18 cellular contexts compared by ENCODE assay signal in genomic region chr11:77379253-77379652, GRCh38.
DNase-seq lines count a peak whose midpoint lies in the region; ATAC-seq and TF ChIP-seq lines count a peak whose summit lies in the region.
"Had no signal": no experiment of that assay in that cellular context is flagged by ENCODE, and none has a peak within 500 bp of the region (broad histone marks: within the 10 kb centered on the region; RNA-seq: fewer than 3 reads in every experiment).

No MANE protein-coding gene starts in this region.

- no peak overlapping the region for H3K4me3 Mint-ChIP-seq in nephron progenitor cell
- H3K4me3 Mint-ChIP-seq: activated naive CD8-positive, alpha-beta T cell; effector memory CD8-positive, alpha-beta T cell; T-helper 17 cell had no signal

- peak; percentile 64 for ATAC-seq in SK-N-SH treated with all-trans-retinoic acid at 6 μM for 48 hours
- no peak for ATAC-seq in HG02938 (IDR thresholded peaks at IDR 0.05; ENCODE audit: unreplicated experiment)
- ATAC-seq: effector memory CD8-positive, alpha-beta T cell; K562; T-helper 17 cell had no signal

- H3K27ac Mint-ChIP-seq in nephron progenitor cell = peak overlapping the region; percentile 8
- H3K27ac Mint-ChIP-seq: activated naive CD8-positive, alpha-beta T cell had no signal

- H3K4me1 Mint-ChIP-seq in nephron progenitor cell = peaks cover 15% of the 10 kb centered on the region
- H3K4me1 Mint-ChIP-seq: T-helper 17 cell had no signal

- peak; percentile 31 for DNase-seq in HCEC 1CT
- DNase-seq in dermis blood vessel endothelial cell = peak; percentile 2
- no peak for DNase-seq in nephron progenitor cell
- no peak for DNase-seq in SK-N-DZ (ENCODE audit: low spot score)
- no peak for DNase-seq in activated gamma-delta T cell (lab: John Stamatoyannopoulos, UW)
- no peak for DNase-seq in SIG-M5 treated with dmso at 0.1 percent for 504 hours (lab: John Stamatoyannopoulos, UW; ENCODE audit: unreplicated experiment)
- DNase-seq: effector memory CD8-positive, alpha-beta T cell; esophagus squamous epithelium; NCI-H146; NCI-H524; NK-92 treated with Interleukin-12 subunit alpha and Interleukin-12 subunit beta, amount 100 ng/mL, for 24 hours; SIG-M5; T-helper 17 cell; transverse colon had no signal

- no peaks in the 10 kb centered on the region for H3K9me3 Mint-ChIP-seq in nephron progenitor cell
- H3K9me3 Mint-ChIP-seq: effector memory CD8-positive, alpha-beta T cell had no signal

- no peak for TF ChIP-seq CTCF in nephron progenitor cell (IDR thresholded peaks at IDR 0.05)

- H3K27me3 Mint-ChIP-seq in nephron progenitor cell (ENCODE audit: low read depth, poor library complexity) = no peaks in the 10 kb centered on the region
- H3K27me3 Mint-ChIP-seq: activated naive CD8-positive, alpha-beta T cell; effector memory CD8-positive, alpha-beta T cell; T-helper 17 cell had no signal

- H3K36me3 Mint-ChIP-seq in nephron progenitor cell (ENCODE audit: low read depth) = peaks cover 38% of the 10 kb centered on the region

TF ChIP-seq in SK-N-SH treated with all-trans-retinoic acid at 6 μM for 48 hours, 23 proteins besides CTCF, POLR2A, EP300 and RAD21:
- TF ChIP-seq, protein P1, sequence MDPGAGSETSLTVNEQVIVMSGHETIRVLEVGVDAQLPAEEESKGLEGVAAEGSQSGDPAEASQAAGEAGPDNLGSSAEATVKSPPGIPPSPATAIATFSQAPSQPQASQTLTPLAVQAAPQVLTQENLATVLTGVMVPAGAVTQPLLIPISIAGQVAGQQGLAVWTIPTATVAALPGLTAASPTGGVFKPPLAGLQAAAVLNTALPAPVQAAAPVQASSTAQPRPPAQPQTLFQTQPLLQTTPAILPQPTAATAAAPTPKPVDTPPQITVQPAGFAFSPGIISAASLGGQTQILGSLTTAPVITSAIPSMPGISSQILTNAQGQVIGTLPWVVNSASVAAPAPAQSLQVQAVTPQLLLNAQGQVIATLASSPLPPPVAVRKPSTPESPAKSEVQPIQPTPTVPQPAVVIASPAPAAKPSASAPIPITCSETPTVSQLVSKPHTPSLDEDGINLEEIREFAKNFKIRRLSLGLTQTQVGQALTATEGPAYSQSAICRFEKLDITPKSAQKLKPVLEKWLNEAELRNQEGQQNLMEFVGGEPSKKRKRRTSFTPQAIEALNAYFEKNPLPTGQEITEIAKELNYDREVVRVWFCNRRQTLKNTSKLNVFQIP (CRISPR knock-in tag; IDR thresholded peaks at IDR 0.05; ENCODE audit: borderline replicate concordance, low read depth) = no peak
- TF ChIP-seq ZNF70 (CRISPR knock-in tag; IDR thresholded peaks at IDR 0.05) = no peak
- TF ChIP-seq PPARA (CRISPR knock-in tag; IDR thresholded peaks at IDR 0.05; ENCODE audit: borderline replicate concordance) = no peak
- TF ChIP-seq OSR1 (CRISPR knock-in tag; IDR thresholded peaks at IDR 0.05) = no peak
- TF ChIP-seq ZFP30 (CRISPR knock-in tag; IDR thresholded peaks at IDR 0.05) = no peak
- no peak for TF ChIP-seq TOX (CRISPR knock-in tag; IDR thresholded peaks at IDR 0.05; ENCODE audit: borderline replicate concordance)

Comparison
In these comparisons a context has a peak if more than half of its experiments do, and no peak if none do; other contexts are left out.
1. DNase-seq: peak in HCEC 1CT (single experiment) and dermis blood vessel endothelial cell (single experiment); none in nephron progenitor cell (single experiment), SK-N-DZ (single experiment), activated gamma-delta T cell (single experiment) and SIG-M5 treated with dmso at 0.1 percent for 504 hours (single experiment).